8 cellular contexts compared by ENCODE assay signal in genomic region chr5:172175263-172175719, GRCh38. TPM values are rescaled to one million over a fixed set of nuclear protein-coding genes. Genes with fewer than 3 reads are reported as not detected.
DNase-seq lines count a peak whose midpoint lies in the region; ATAC-seq and TF ChIP-seq lines count a peak whose summit lies in the region.

No MANE protein-coding gene starts in this region.

- intact Hi-C loops in HCT116 (cut with micrococcal nuclease) = no loop called here

- TF ChIP-seq CTCF in GM12865 (IDR thresholded peaks at IDR 0.05; ENCODE audit: insufficient read depth, low read depth, low read length, missing control alignments) (no peak), HCT116 (IDR thresholded peaks at IDR 0.05 in 2 of 3, conservative IDR thresholded peaks at IDR 0.05 in 1 of 3; ENCODE audit: borderline replicate concordance in 1 of 3, insufficient read depth in 1 of 3, low read depth in 2 of 3, low read length in 2 of 3) (no peak), WERI-Rb-1 (IDR thresholded peaks at IDR 0.05; ENCODE audit: low read depth, low read length) (no peak)

- peak overlapping the region; percentile 41 for H3K9ac ChIP-seq in HCT116 (ENCODE audit: low read length)

- H3K27ac ChIP-seq in HCT116 (ENCODE audit: low read depth, low read length) = 0 out of 2 replicates have a peak overlapping the region, but pooled peaks have one; percentile 61
- H3K27ac ChIP-seq in WERI-Rb-1 = no peak overlapping the region

- no peak for TF ChIP-seq POLR2A in HCT116 (IDR thresholded peaks at IDR 0.05; ENCODE audit: borderline replicate concordance, extremely low read depth, insufficient read depth, insufficient read length)

- no peak for TF ChIP-seq RAD21 in HCT116 (IDR thresholded peaks at IDR 0.05; ENCODE audit: low read depth)

- peak overlapping the region; percentile 72 for H3K4me2 ChIP-seq in HCT116 (ENCODE audit: low read length)

- peaks cover 22% of the 10 kb centered on the region for H3K79me2 ChIP-seq in HCT116 (ENCODE audit: insufficient read depth, low read length)

- RAD21 ChIA-PET in HCT116 (lab: Charles Lee; ENCODE audit: low non-redundant PET in 1 of 2, low total read pairs in 2 of 2, uncharacterized antibody in 2 of 2, unreplicated experiment in 2 of 2) = interaction anchor here in 1 of 2 experiments (0.7 kb wide), 1 partner anchor 116 kb away, joined by 6 read pairs; no protein-coding TSS in a partner anchor

- H3K9me3 ChIP-seq in HCT116 (ENCODE audit: control insufficient read depth in 1 of 2, insufficient read depth in 1 of 2, low read depth in 1 of 2, low read length in 2 of 2) (no peaks in the 10 kb centered on the region), WERI-Rb-1 (ENCODE audit: severe bottlenecking) (no peaks in the 10 kb centered on the region)

- H3K4me3 ChIP-seq in GM12865 (ENCODE audit: low read depth, low read length) (peak overlapping the region; percentile 53), HCT116 (replicated peaks in 1 of 2; ENCODE audit: low read depth in 1 of 2, low read length in 2 of 2) (peak overlapping the region; percentile 4 to 54; a peak in 3 of 4 replicates), WERI-Rb-1 (ENCODE audit: low read depth, low read length) (no peak overlapping the region)

- H3K9me2 ChIP-seq in HCT116 (ENCODE audit: insufficient read depth) = no peaks in the 10 kb centered on the region

- no peak overlapping the region for H2AFZ ChIP-seq in HCT116 (ENCODE audit: low read depth, low read length, poor library complexity, severe bottlenecking)

- H3K36me3 ChIP-seq in HCT116 (ENCODE audit: control insufficient read depth in 1 of 2, insufficient read depth in 2 of 2, low read length in 2 of 2) (no peaks in the 10 kb centered on the region), WERI-Rb-1 (no peaks in the 10 kb centered on the region)

- CTCF ChIA-PET in HCT116 (lab: Charles Lee) = interaction anchor here (0.8 to 1.6 kb wide), 2 partner anchors 13 to 52 kb away, joined by 3 to 8 read pairs; partner anchors contain the start of gene STK10

- no peaks in the 10 kb centered on the region for H4K20me1 ChIP-seq in HCT116 (ENCODE audit: insufficient read depth)

- H3K27me3 ChIP-seq in HCT116 (ENCODE audit: insufficient read depth, low read length) (no peaks in the 10 kb centered on the region), WERI-Rb-1 (ENCODE audit: insufficient read depth, low read depth, severe bottlenecking) (no peaks in the 10 kb centered on the region)

- peak; percentile 52 for ATAC-seq in HCT116
- peak; percentile 43 for ATAC-seq in left lobe of liver

- H3K4me1 ChIP-seq in HCT116 (ENCODE audit: control insufficient read depth in 1 of 2, insufficient read depth in 2 of 2, low read length in 2 of 2) = peaks cover 25 to 42% of the 10 kb centered on the region in 2 experiments

- DNase-seq in GM12865 (ENCODE audit: low read depth) (peak; percentile 93), HCT116 (ENCODE audit: low read depth, low spot score) (no peak), NK-92 (lab: John Stamatoyannopoulos, UW; ENCODE audit: unreplicated experiment) (peak; percentile 65), activated T-cell treated with anti-CD3 and anti-CD28 coated beads for 4 hours (peak; percentile 75), left lobe of liver (ENCODE audit: low spot score) (no peak), WERI-Rb-1 (no peak), dedifferentiated amniotic fluid mesenchymal stem cell (ENCODE audit: extremely low spot score) (no peak)
- DNase-seq in stimulated activated CD8-positive, alpha-beta memory T cell treated with anti-CD3 and anti-CD28 coated beads, Interleukin-7, amount 100 ng/mL, for 1 hour (ENCODE audit: low read depth in 2 of 2) = peak; percentile 71 to 80

- POLR2A ChIA-PET in HCT116 (lab: Charles Lee) = interaction anchor here (0.7 to 2.0 kb wide), 2 partner anchors 13 to 15 kb away, joined by 4 to 9 read pairs; partner anchors contain the start of gene STK10

- no TSS peak for BruUV-seq in HCT116 (replicated peaks; lab: Mats Ljungman, UMichigan)

TF ChIP-seq in HCT116, 20 proteins besides CTCF, POLR2A, EP300 and RAD21:
- TF ChIP-seq EZH2phosphoT487 (IDR thresholded peaks at IDR 0.05; ENCODE audit: borderline replicate concordance) (no peak), SIN3A (IDR thresholded peaks at IDR 0.05; ENCODE audit: low read depth) (no peak), ZNF274 (IDR thresholded peaks at IDR 0.05; ENCODE audit: low read depth, low read length) (no peak), ZFX (IDR thresholded peaks at IDR 0.05) (no peak), CBX3 (IDR thresholded peaks at IDR 0.05; ENCODE audit: low read depth) (no peak)

RNA-seq across cellular contexts. Expression of gene STK10, which starts 12.7 kb away (rescaled TPM):
- total RNA-seq in HCT116 (2021; ENCODE audit: unreplicated experiment) (22.9 TPM), left lobe of liver (9.1 TPM)
- 14.5 and 15.3 TPM in 2 replicates for polyA plus RNA-seq in HCT116 (2012)

RNA-seq across cellular contexts. Expression of gene EFCAB9, which starts 18.7 kb away (rescaled TPM):
- total RNA-seq in HCT116 (2021; ENCODE audit: unreplicated experiment) = not detected
- not detected in 2 replicates for polyA plus RNA-seq in HCT116 (2012)
- total RNA-seq in left lobe of liver = not detected

Comparison
In these comparisons a context has a peak if more than half of its experiments do, and no peak if none do; other contexts are left out.
1. DNase-seq: peak in GM12865 (single experiment), NK-92 (single experiment), activated T-cell treated with anti-CD3 and anti-CD28 coated beads for 4 hours (single experiment) and stimulated activated CD8-positive, alpha-beta memory T cell treated with anti-CD3 and anti-CD28 coated beads, Interleukin-7, amount 100 ng/mL, for 1 hour (2 of 2); none in HCT116 (single experiment), left lobe of liver (single experiment), WERI-Rb-1 (single experiment) and dedifferentiated amniotic fluid mesenchymal stem cell (single experiment).